ENCODE assay signal across 19 cellular contexts in the genomic region with DNA sequence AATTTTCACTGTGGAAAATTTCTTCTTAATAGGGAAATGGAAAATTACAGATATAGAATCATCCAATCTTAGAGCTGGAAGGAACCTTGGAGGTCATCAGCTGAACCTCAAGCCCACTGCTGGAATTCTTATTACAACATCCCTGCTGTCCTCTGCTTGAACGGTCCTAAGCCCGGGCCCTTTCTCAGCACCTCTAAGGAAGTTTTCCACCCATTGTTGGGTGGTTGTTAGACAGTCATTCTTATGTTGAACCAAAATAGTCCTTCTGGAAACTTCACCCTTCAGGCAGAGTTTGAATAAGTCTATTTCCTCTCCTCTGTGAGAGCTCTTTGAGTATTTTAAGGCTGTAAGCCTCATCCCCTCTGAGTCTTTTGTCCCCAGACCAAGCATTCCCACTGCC.
"Had no signal": no experiment of that assay in that cellular context is flagged by ENCODE, and none has a peak within 500 bp of the region (broad histone marks: within the 10 kb centered on the region; RNA-seq: fewer than 3 reads in every experiment).

No MANE protein-coding gene starts in this region.

- H3K36me3 ChIP-seq: breast epithelium, esophagus muscularis mucosa, left lung, thoracic aorta had no signal

- H3K4me1 ChIP-seq: breast epithelium had no signal

- H3K36me3 Mint-ChIP-seq: T-cell, type B pancreatic cell had no signal

- H3K9me3 ChIP-seq: breast epithelium, esophagus muscularis mucosa, thoracic aorta had no signal

- H3K4me3 Mint-ChIP-seq: activated CD4-positive, alpha-beta memory T cell treated with anti-CD3 and anti-CD28 coated beads, Interleukin-2, amount 10 ng/mL, durations not matched to agents 7 days and 5 days; activated CD4-positive, alpha-beta T cell treated with anti-CD3 and anti-CD28 coated beads, Interleukin-2, amount 10 ng/mL, durations not matched to agents 24 days and 14 days; activated T-cell treated with anti-CD3 and anti-CD28 coated beads, Interleukin-2, amount 50 U/mL, for 72 hours; nephron progenitor cell; T-cell; T-helper 2 cell treated with Interferon-gamma antibody and Interleukin-4, amounts not matched to agents 5 μg/mL and 100 μg/mL, for 36 hours; type B pancreatic cell had no signal

- ATAC-seq: activated CD4-positive, CD25-positive, alpha-beta regulatory T cell treated with anti-CD3 and anti-CD28 coated beads, Interleukin-2, amount 50 U/mL, for 24 hours; activated naive CD4-positive, alpha-beta T cell treated with anti-CD3 and anti-CD28 coated beads, Interleukin-2, amount 50 U/mL, for 72 hours; activated T-cell treated with anti-CD3 and anti-CD28 coated beads, Interleukin-2, amount 50 U/mL, for 72 hours; left lung; T-cell had no signal

- DNase-seq: activated CD4-positive, alpha-beta memory T cell treated with anti-CD3 and anti-CD28 coated beads, Interleukin-2, amount 10 ng/mL, durations not matched to agents 7 days and 5 days; activated CD4-positive, alpha-beta T cell treated with anti-CD3 and anti-CD28 coated beads, Interleukin-2, amount 10 ng/mL, durations not matched to agents 24 days and 14 days; activated effector memory CD4-positive, alpha-beta T cell treated with anti-CD3 and anti-CD28 coated beads, Interleukin-2, amount 50 U/mL, for 16 hours; activated T-cell treated with anti-CD3 and anti-CD28 coated beads, Interleukin-2, amount 50 U/mL, for 72 hours; left lung; nephron progenitor cell; occipital lobe; stimulated activated CD4-positive, alpha-beta T cell treated with anti-CD3 and anti-CD28 coated beads, Interleukin-4, amount 100 ng/mL, for 24 hours; stimulated activated naive CD4-positive, alpha-beta T cell treated with Interleukin-2 at 50 U/mL for 16 hours; T-cell had no signal

- H3K27ac Mint-ChIP-seq: activated CD4-positive, alpha-beta memory T cell treated with anti-CD3 and anti-CD28 coated beads, Interleukin-2, amount 10 ng/mL, durations not matched to agents 7 days and 5 days; activated CD4-positive, alpha-beta T cell treated with anti-CD3 and anti-CD28 coated beads, Interleukin-2, amount 10 ng/mL, durations not matched to agents 24 days and 14 days; activated naive CD4-positive, alpha-beta T cell treated with anti-CD3 and anti-CD28 coated beads, Interleukin-2, amount 50 U/mL, for 72 hours; activated T-cell treated with anti-CD3 and anti-CD28 coated beads, Interleukin-2, amount 50 U/mL, for 72 hours; nephron progenitor cell; T-cell; T-helper 2 cell treated with Interferon-gamma antibody and Interleukin-4, amounts not matched to agents 5 μg/mL and 100 μg/mL, for 36 hours; type B pancreatic cell had no signal

- H3K4me3 ChIP-seq: breast epithelium, coronary artery, esophagus muscularis mucosa, left lung, thoracic aorta had no signal

- H3K27ac ChIP-seq: breast epithelium, coronary artery, esophagus muscularis mucosa, left lung, thoracic aorta, VCaP had no signal

- H3K27me3 Mint-ChIP-seq: activated CD4-positive, alpha-beta memory T cell treated with anti-CD3 and anti-CD28 coated beads, Interleukin-2, amount 10 ng/mL, durations not matched to agents 7 days and 5 days; T-cell; type B pancreatic cell had no signal

- H3K27me3 ChIP-seq: breast epithelium, esophagus muscularis mucosa, left lung had no signal
